Comparison of ENCODE assay signal across 14 cellular contexts in the genomic region with DNA sequence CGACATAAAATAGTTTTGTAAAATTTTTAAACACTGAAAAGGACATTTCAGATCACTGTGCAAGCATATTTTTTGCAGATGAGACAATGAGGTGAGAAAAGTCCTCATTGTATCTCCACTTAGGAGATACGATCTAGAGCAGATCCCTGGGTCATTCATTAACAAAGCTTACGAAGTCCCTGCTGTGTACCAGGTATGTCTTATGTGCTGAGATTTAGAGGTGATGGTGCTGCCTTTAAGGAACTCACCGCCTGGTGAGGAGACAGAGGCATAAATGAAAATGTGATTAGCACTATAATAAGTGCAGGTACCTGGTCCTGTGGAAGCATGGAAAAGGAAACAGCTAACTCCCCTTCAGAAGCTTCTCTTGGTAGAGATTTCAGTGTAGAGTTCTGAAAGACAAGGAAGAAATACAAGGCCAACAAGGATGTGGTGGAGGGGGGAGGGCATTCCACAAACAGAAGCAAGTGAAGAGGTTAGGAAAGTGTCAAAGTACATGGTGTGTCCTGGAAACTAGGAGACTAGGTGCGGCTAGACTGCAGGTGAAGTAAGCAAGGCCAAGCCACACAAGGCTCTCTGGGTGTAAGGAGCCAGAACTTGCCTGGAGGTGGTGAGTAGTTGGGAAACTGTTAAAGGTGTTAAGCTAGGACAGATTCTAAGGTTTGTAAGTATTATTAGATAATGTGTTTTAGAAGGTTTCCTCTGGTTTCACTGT. TPM values are rescaled to one million over a fixed set of nuclear protein-coding genes. Genes with fewer than 3 reads are reported as not detected.
DNase-seq lines count a peak whose midpoint lies in the region; TF ChIP-seq lines count a peak whose summit lies in the region.
"Had no signal": no experiment of that assay in that cellular context is flagged by ENCODE, and none has a peak within 500 bp of the region (broad histone marks: within the 10 kb centered on the region; RNA-seq: fewer than 3 reads in every experiment).

No MANE protein-coding gene starts in this region.

- CTCF ChIA-PET in Caco-2 (lab: Charles Lee) = no interaction called here

- POLR2A ChIA-PET in Caco-2 (lab: Charles Lee) = no interaction called here

- H3K4me1 ChIP-seq in Caco-2 (peaks cover 6% of the 10 kb centered on the region; the same call in 1 of the 2 replicates), KMS-11 (ENCODE audit: low read depth, poor library complexity, severe bottlenecking) (peaks cover 33% of the 10 kb centered on the region), neural progenitor cell (peaks cover 7% of the 10 kb centered on the region), GM23248 (ENCODE audit: insufficient read depth) (0 out of 2 replicates have a peak, but pooled peaks cover 5% of the 10 kb centered on the region)

- 99 to 100% methylated on average over 5 of the region's 5 CpGs for WGBS in GM23248 (ENCODE audit: low coverage in 1 of 2, low lambda C conversion rate in 2 of 2, missing lambda C conversion rate in 2 of 2), 2 experiments

- peak overlapping the region; percentile 25; the same call in 1 of the 2 replicates for H2AFZ ChIP-seq in KMS-11 (ENCODE audit: low read depth)
- H2AFZ ChIP-seq in neural progenitor cell (replicated peaks) = no peak overlapping the region
- H2AFZ ChIP-seq in GM23248 = no peak overlapping the region

- H3K27ac ChIP-seq in KMS-11 (peak overlapping the region; percentile 87; the same call in 1 of the 2 replicates), neural progenitor cell (no peak overlapping the region), GM23248 (no peak overlapping the region)

- BruUV-seq in Caco-2 (replicated peaks; lab: Mats Ljungman, UMichigan) = no TSS peak

- H3K4me1 Mint-ChIP-seq in Caco-2 (ENCODE audit: low read depth, unreplicated experiment) (peaks cover 33% of the 10 kb centered on the region), neural progenitor cell (peaks cover 12% of the 10 kb centered on the region)
- H3K4me1 Mint-ChIP-seq in activated CD4-positive, alpha-beta T cell treated with anti-CD3 and anti-CD28 coated beads, Interleukin-2, amount 10 ng/mL, durations not matched to agents 24 days and 14 days = peaks cover 29% of the 10 kb centered on the region

- peak; percentile 30 to 48 for DNase-seq in Caco-2
- peak; percentile 15 for DNase-seq in iPS-NIHi7 (ENCODE audit: extremely low spot score)
- DNase-seq in neural progenitor cell (ENCODE audit: low spot score) = no peak
- no peak for DNase-seq in activated CD4-positive, alpha-beta T cell treated with anti-CD3 and anti-CD28 coated beads, Interleukin-2, amount 10 ng/mL, durations not matched to agents 24 days and 14 days
- no peak for DNase-seq in AG08396 (ENCODE audit: low spot score)
- no peak for DNase-seq in GM23248
- DNase-seq in HuH-7 (ENCODE audit: low spot score) = no peak
- DNase-seq: activated CD4-positive, alpha-beta T cell treated with anti-CD3 and anti-CD28 coated beads for 36 hours; DMS79; GOT3; NCI-H1694; SIG-M5; T-helper 9 cell had no signal

- peak overlapping the region; percentile 1 for H3K27ac Mint-ChIP-seq in Caco-2 (ENCODE audit: unreplicated experiment)
- no peak overlapping the region for H3K27ac Mint-ChIP-seq in neural progenitor cell
- H3K27ac Mint-ChIP-seq in activated CD4-positive, alpha-beta T cell treated with anti-CD3 and anti-CD28 coated beads, Interleukin-2, amount 10 ng/mL, durations not matched to agents 24 days and 14 days = no peak overlapping the region
- H3K27ac Mint-ChIP-seq: activated CD4-positive, alpha-beta T cell treated with anti-CD3 and anti-CD28 coated beads for 36 hours had no signal

- H3K36me3 ChIP-seq in Caco-2 (ENCODE audit: control insufficient read depth, insufficient read depth, low read length) (no peaks in the 10 kb centered on the region), KMS-11 (ENCODE audit: insufficient read depth) (no peaks in the 10 kb centered on the region), neural progenitor cell (no peaks in the 10 kb centered on the region), GM23248 (ENCODE audit: low read depth) (no peaks in the 10 kb centered on the region)

- H3F3A ChIP-seq in neural progenitor cell (ENCODE audit: low read depth) = peaks cover 17% of the 10 kb centered on the region
- 0 out of 2 replicates have a peak, but pooled peaks cover 10% of the 10 kb centered on the region for H3F3A ChIP-seq in GM23248 (ENCODE audit: insufficient read depth)

- TF ChIP-seq CTCF in Caco-2 (IDR thresholded peaks at IDR 0.05; ENCODE audit: insufficient read depth in 1 of 2, low read depth in 1 of 2, low read length in 1 of 2, severe bottlenecking in 1 of 2, unreplicated experiment in 1 of 2) (no peak), KMS-11 (conservative IDR thresholded peaks at IDR 0.05; ENCODE audit: low read depth, low read length) (0 out of 2 replicates have a peak, but pooled peaks have one; percentile 36), neural progenitor cell (IDR thresholded peaks at IDR 0.05) (no peak)

- H3K9me3 Mint-ChIP-seq in Caco-2 (ENCODE audit: unreplicated experiment) (no peaks in the 10 kb centered on the region), neural progenitor cell (no peaks in the 10 kb centered on the region)
- no peaks in the 10 kb centered on the region for H3K9me3 Mint-ChIP-seq in activated CD4-positive, alpha-beta T cell treated with anti-CD3 and anti-CD28 coated beads, Interleukin-2, amount 10 ng/mL, durations not matched to agents 24 days and 14 days

- H3K9ac ChIP-seq in KMS-11 = peak overlapping the region; percentile 23; the same call in 1 of the 2 replicates
- H3K9ac ChIP-seq in neural progenitor cell = no peak overlapping the region
- H3K9ac ChIP-seq in GM23248 = no peak overlapping the region

- H3K79me2 ChIP-seq in KMS-11 (ENCODE audit: insufficient read depth, low read depth) (peaks cover 15% of the 10 kb centered on the region; the same call in 1 of the 2 replicates), neural progenitor cell (ENCODE audit: low read depth) (no peaks in the 10 kb centered on the region), GM23248 (ENCODE audit: insufficient read depth) (no peaks in the 10 kb centered on the region)

- H3K4me3 Mint-ChIP-seq in Caco-2 (ENCODE audit: unreplicated experiment) (peak overlapping the region; percentile 89), neural progenitor cell (peak overlapping the region; percentile 37)
- no peak overlapping the region for H3K4me3 Mint-ChIP-seq in activated CD4-positive, alpha-beta T cell treated with anti-CD3 and anti-CD28 coated beads, Interleukin-2, amount 10 ng/mL, durations not matched to agents 24 days and 14 days

- in situ Hi-C loops in GM23248 (cut with MboI) = no loop called here

- no peaks in the 10 kb centered on the region for H3K9me2 ChIP-seq in GM23248 (ENCODE audit: insufficient read depth)

- H3K36me3 Mint-ChIP-seq in Caco-2 (ENCODE audit: insufficient read depth, unreplicated experiment) (no peaks in the 10 kb centered on the region), neural progenitor cell (no peaks in the 10 kb centered on the region)
- H3K36me3 Mint-ChIP-seq in activated CD4-positive, alpha-beta T cell treated with anti-CD3 and anti-CD28 coated beads, Interleukin-2, amount 10 ng/mL, durations not matched to agents 24 days and 14 days (ENCODE audit: low read depth) = no peaks in the 10 kb centered on the region

- H3K4me3 ChIP-seq in Caco-2 (ENCODE audit: low read depth, low read length) (peak overlapping the region; percentile 7; the same call in 1 of the 2 replicates), KMS-11 (IDR thresholded peaks at IDR 0.05; ENCODE audit: insufficient read depth, low read depth, low read length) (no peak overlapping the region), neural progenitor cell (no peak overlapping the region), GM23248 (no peak overlapping the region)

- H3K4me2 ChIP-seq in KMS-11 (peak overlapping the region; percentile 97), neural progenitor cell (no peak overlapping the region), GM23248 (ENCODE audit: unreplicated experiment) (no peak overlapping the region)

- no peaks in the 10 kb centered on the region for H3K9me3 ChIP-seq in Caco-2
- H3K9me3 ChIP-seq in neural progenitor cell (ENCODE audit: low read depth) = no peaks in the 10 kb centered on the region
- H3K9me3 ChIP-seq in GM23248 (ENCODE audit: low read depth) = no peaks in the 10 kb centered on the region

- H4K20me1 ChIP-seq in KMS-11 (ENCODE audit: insufficient read depth) (no peaks in the 10 kb centered on the region), neural progenitor cell (ENCODE audit: low read depth) (no peaks in the 10 kb centered on the region), GM23248 (ENCODE audit: insufficient read depth) (no peaks in the 10 kb centered on the region)

- intact Hi-C loops in Caco-2 (cut with micrococcal nuclease; ENCODE audit: unreplicated experiment) = loop anchor here (5.0 kb wide), 1 partner anchor 67 kb away; no protein-coding TSS in a partner anchor
- intact Hi-C loops in activated CD4-positive, alpha-beta T cell treated with anti-CD3 and anti-CD28 coated beads, Interleukin-2, amount 10 ng/mL, durations not matched to agents 24 days and 14 days (cut with micrococcal nuclease) = loop anchor here (2.0 kb wide), 1 partner anchor 151 kb away; a partner anchor contains a TSS

- H3K27me3 Mint-ChIP-seq in Caco-2 (ENCODE audit: insufficient read depth, unreplicated experiment) (peaks cover 33% of the 10 kb centered on the region), neural progenitor cell (ENCODE audit: insufficient read depth, low read depth) (peaks cover 31% of the 10 kb centered on the region)
- peaks cover 66% of the 10 kb centered on the region for H3K27me3 Mint-ChIP-seq in activated CD4-positive, alpha-beta T cell treated with anti-CD3 and anti-CD28 coated beads, Interleukin-2, amount 10 ng/mL, durations not matched to agents 24 days and 14 days

- H3K27me3 ChIP-seq in Caco-2 (replicated peaks; ENCODE audit: control insufficient read depth, insufficient read depth, low read length) (peaks cover 1% of the 10 kb centered on the region; the same call in 1 of the 2 replicates), KMS-11 (ENCODE audit: insufficient read depth, low read depth) (no peaks in the 10 kb centered on the region), neural progenitor cell (peaks cover 60% of the 10 kb centered on the region), GM23248 (replicated peaks; ENCODE audit: insufficient read depth) (no peaks in the 10 kb centered on the region; the same call in 1 of the 2 replicates)

RNA-seq across cellular contexts. Expression of a gene that starts 1.5 kb away (rescaled TPM):
- total RNA-seq in Caco-2 (2022) (3.4 and 3.7 TPM in 2 replicates), neural progenitor cell (ENCODE audit: low replicate concordance) (4.0 and 4.2 TPM in 2 replicates)
- 0.14 TPM in 1 of 2 replicates, not detected in the other for total RNA-seq in activated CD4-positive, alpha-beta T cell treated with anti-CD3 and anti-CD28 coated beads, Interleukin-2, amount 10 ng/mL, durations not matched to agents 24 days and 14 days
- 1.9 and 3.4 TPM in 2 replicates for total RNA-seq in GM23248 (2014; rRNA removed; shearing (Covaris generic))
- 3.1 and 4.5 TPM in 2 replicates for polyA plus RNA-seq in GM23248 (2016; fragmentation: Nextera tagmentation; extraction: Ambion mirVana)

Comparison
In these comparisons a context has a peak if more than half of its experiments do, and no peak if none do; other contexts are left out.
1. DNase-seq: peak in Caco-2 (2 of 2) and iPS-NIHi7 (single experiment); none in neural progenitor cell (single experiment), activated CD4-positive, alpha-beta T cell treated with anti-CD3 and anti-CD28 coated beads, Interleukin-2, amount 10 ng/mL, durations not matched to agents 24 days and 14 days (single experiment), AG08396 (single experiment), GM23248 (single experiment) and HuH-7 (single experiment).